22 cellular contexts compared by ENCODE assay signal in genomic region chr10:52258791-52259427, GRCh38. TPM values are rescaled to one million over a fixed set of nuclear protein-coding genes. Genes with fewer than 3 reads are reported as not detected.
DNase-seq lines count a peak whose midpoint lies in the region; ATAC-seq and TF ChIP-seq lines count a peak whose summit lies in the region.
"Had no signal": no experiment of that assay in that cellular context is flagged by ENCODE, and none has a peak within 500 bp of the region (broad histone marks: within the 10 kb centered on the region; RNA-seq: fewer than 3 reads in every experiment).

No MANE protein-coding gene starts in this region.

- H3K9me3 Mint-ChIP-seq in WTC11, result no peaks in the 10 kb centered on the region
- no peaks in the 10 kb centered on the region for H3K9me3 Mint-ChIP-seq in Caco-2 (ENCODE audit: unreplicated experiment)
- H3K9me3 Mint-ChIP-seq: HFFc6 had no signal

- TF ChIP-seq CTCF in WTC11 (IDR thresholded peaks at IDR 0.05) (no peak), left ventricle myocardium inferior (IDR thresholded peaks at IDR 0.05; ENCODE audit: borderline replicate concordance) (no peak), Caco-2 (IDR thresholded peaks at IDR 0.05; ENCODE audit: insufficient read depth in 1 of 2, low read depth in 1 of 2, low read length in 1 of 2, severe bottlenecking in 1 of 2, unreplicated experiment in 1 of 2) (no peak)

- DNase-seq in DMS 273 (lab: John Stamatoyannopoulos, UW; ENCODE audit: unreplicated experiment), result peak; percentile 5
- DNase-seq in DMS 273 treated with DMSO at 0.1 percent for 48 hours (lab: John Stamatoyannopoulos, UW), result no peak
- DNase-seq in WTC11 (ENCODE audit: low spot score), result no peak
- DNase-seq in left ventricle myocardium inferior, result no peak
- DNase-seq in putamen (ENCODE audit: low spot score), result peak; percentile 31
- no peak for DNase-seq in LoVo (ENCODE audit: low spot score)
- no peak for DNase-seq in Caco-2
- DNase-seq: 8988T, DMS79 treated with DMSO at 0.1 percent for 48 hours, GF-D8, HFFc6, KBM-7, MG63, NCI-H1930, NCI-H2171 treated with DMSO at 0.1 percent for 48 hours, NCI-H82, RPMI8226 had no signal

- no peaks in the 10 kb centered on the region for H3K36me3 Mint-ChIP-seq in WTC11
- no peaks in the 10 kb centered on the region for H3K36me3 Mint-ChIP-seq in Caco-2 (ENCODE audit: insufficient read depth, unreplicated experiment)

- H3K27ac Mint-ChIP-seq in WTC11 (peak overlapping the region; percentile 41; the same call in 1 of the 2 replicates), Caco-2 (ENCODE audit: unreplicated experiment) (no peak overlapping the region)
- H3K27ac Mint-ChIP-seq: HFFc6 had no signal

- H3K4me1 Mint-ChIP-seq in WTC11 (peaks cover 20% of the 10 kb centered on the region), Caco-2 (ENCODE audit: low read depth, unreplicated experiment) (no peaks in the 10 kb centered on the region)

- no peak overlapping the region for H3K4me3 Mint-ChIP-seq in WTC11
- H3K4me3 Mint-ChIP-seq in Caco-2 (ENCODE audit: unreplicated experiment), result no peak overlapping the region
- H3K4me3 Mint-ChIP-seq: HFFc6 had no signal

- H3K9me3 ChIP-seq in left ventricle myocardium inferior (replicated peaks) (no peaks in the 10 kb centered on the region), Caco-2 (no peaks in the 10 kb centered on the region)
- H3K9me3 ChIP-seq: MG63, SJSA1 had no signal

- H3K27me3 Mint-ChIP-seq in WTC11 (ENCODE audit: low read depth) (no peaks in the 10 kb centered on the region), Caco-2 (ENCODE audit: insufficient read depth, unreplicated experiment) (no peaks in the 10 kb centered on the region)

- no TSS peak for BruUV-seq in Caco-2 (replicated peaks; lab: Mats Ljungman, UMichigan)

- peak overlapping the region; percentile 7 for H3K4me3 ChIP-seq in left ventricle myocardium inferior
- H3K4me3 ChIP-seq in Caco-2 (ENCODE audit: low read depth, low read length), result no peak overlapping the region
- H3K4me3 ChIP-seq: MG63, SJSA1 had no signal

- H3K4me1 ChIP-seq in left ventricle myocardium inferior, result peaks cover 8% of the 10 kb centered on the region
- H3K4me1 ChIP-seq in Caco-2, result no peaks in the 10 kb centered on the region
- H3K4me1 ChIP-seq: SJSA1 had no signal

- H3K36me3 ChIP-seq in left ventricle myocardium inferior (no peaks in the 10 kb centered on the region), Caco-2 (ENCODE audit: control insufficient read depth, insufficient read depth, low read length) (no peaks in the 10 kb centered on the region)
- H3K36me3 ChIP-seq: MG63, SJSA1 had no signal

- H3K27me3 ChIP-seq in left ventricle myocardium inferior (ENCODE audit: low read depth), result no peaks in the 10 kb centered on the region
- no peaks in the 10 kb centered on the region for H3K27me3 ChIP-seq in Caco-2 (replicated peaks; ENCODE audit: control insufficient read depth, insufficient read depth, low read length)
- H3K27me3 ChIP-seq: MG63, SJSA1 had no signal

- ATAC-seq in WTC11, result no peak
- no peak for ATAC-seq in HG02981 (IDR thresholded peaks at IDR 0.05; ENCODE audit: unreplicated experiment)

- POLR2A ChIA-PET in WTC11 (lab: Charles Lee) (no interaction called here), Caco-2 (lab: Charles Lee) (no interaction called here)

- H3K27ac ChIP-seq in left ventricle myocardium inferior (replicated peaks), result peak overlapping the region; percentile 1
- H3K27ac ChIP-seq: C4-2B, HL-60, SJSA1 had no signal

- intact Hi-C loops in left ventricle myocardium inferior (cut with micrococcal nuclease) (no loop called here), Caco-2 (cut with micrococcal nuclease; ENCODE audit: unreplicated experiment) (no loop called here)

- CTCF ChIA-PET in WTC11 (lab: Charles Lee) (no interaction called here), Caco-2 (lab: Charles Lee) (no interaction called here)

TF ChIP-seq in WTC11, 78 proteins besides CTCF, POLR2A, EP300 and RAD21:
- TF ChIP-seq MXD4 (CRISPR knock-in tag; IDR thresholded peaks at IDR 0.05; ENCODE audit: borderline replicate concordance) (no peak), ZNF232 (CRISPR knock-in tag; IDR thresholded peaks at IDR 0.05) (no peak), NFYB (CRISPR knock-in tag; conservative IDR thresholded peaks at IDR 0.05; ENCODE audit: low read depth) (no peak)
TF ChIP-seq in WTC11: peak in this region for 0.

RNA-seq across cellular contexts. Expression of gene DKK1, which starts 55.2 kb away (rescaled TPM):
- total RNA-seq in WTC11 (2021) (0.78 to 1.1 TPM (median 1.0 TPM) in 3 replicates), left ventricle myocardium inferior (not detected), Caco-2 (2022) (1,709 and 1,866 TPM in 2 replicates)
- total RNA-seq: OCI-LY7 had no signal

Comparison
In these comparisons a context has a peak if more than half of its experiments do, and no peak if none do; other contexts are left out.
1. DNase-seq: peak in DMS 273 (single experiment) and putamen (single experiment); none in DMS 273 treated with DMSO at 0.1 percent for 48 hours (single experiment), WTC11 (single experiment), left ventricle myocardium inferior (single experiment), LoVo (single experiment) and Caco-2 (0 of 2).
2. RNA of gene DKK1, which starts 55.2 kb away (total RNA-seq): 1,709 to 1,866 TPM in Caco-2; 0.78 to 1.1 TPM in WTC11 and not detected in left ventricle myocardium inferior (single experiment); every median in the first group is over 100 times any median in the second.